Comparison of ENCODE assay signal across 18 cellular contexts in the genomic region with DNA sequence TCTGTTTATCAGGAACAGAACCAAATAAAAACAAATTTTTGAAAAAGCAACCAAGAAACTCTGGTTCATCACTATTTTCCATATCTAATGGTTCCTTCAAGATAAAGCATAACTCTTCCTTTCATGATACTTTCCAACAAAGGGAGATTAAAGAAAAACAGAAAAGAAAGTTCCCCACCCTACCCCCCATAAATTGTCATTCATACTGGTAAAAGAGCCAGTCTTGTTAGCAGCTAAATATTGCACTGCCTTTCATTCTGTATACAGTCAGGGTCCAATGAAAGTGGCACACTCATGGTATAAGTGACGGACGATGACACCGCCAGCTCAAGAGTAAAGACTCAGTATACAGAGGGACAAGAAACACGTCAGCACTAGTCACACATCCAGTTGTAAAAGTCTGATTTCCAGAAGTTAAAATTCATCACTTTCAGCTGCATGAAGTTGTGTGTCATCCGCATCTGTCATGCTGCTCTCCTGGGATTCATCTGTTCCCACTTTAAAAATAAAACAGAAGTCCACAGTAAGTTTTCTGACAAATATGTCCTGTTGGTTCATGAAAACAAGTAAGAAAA.
A peak's percentile ranks its signal among the peaks of the same experiment; 100 is the strongest.
DNase-seq lines count a peak whose midpoint lies in the region; ATAC-seq and TF ChIP-seq lines count a peak whose summit lies in the region.
"Had no signal": no experiment of that assay in that cellular context is flagged by ENCODE, and none has a peak within 500 bp of the region (broad histone marks: within the 10 kb centered on the region; RNA-seq: fewer than 3 reads in every experiment).

No MANE protein-coding gene starts in this region.

- 95% methylated on average over 5 of the region's 5 CpGs for WGBS in mammary epithelial cell (ENCODE audit: low coverage, missing lambda C conversion rate)

- H2AFZ ChIP-seq in ACC112 (ENCODE audit: low read length, unreplicated experiment): no peak overlapping the region
- no peak overlapping the region for H2AFZ ChIP-seq in mammary epithelial cell (ENCODE audit: low read depth, low read length)

- H4K20me1 ChIP-seq in mammary epithelial cell (ENCODE audit: insufficient read depth, low read length): no peaks in the 10 kb centered on the region
- H4K20me1 ChIP-seq: BLaER1 had no signal

- intact Hi-C loops in mammary epithelial cell (cut with micrococcal nuclease): no loop called here

- TF ChIP-seq CTCF in fibroblast of villous mesenchyme (IDR thresholded peaks at IDR 0.05; ENCODE audit: insufficient read depth, low read depth, low read length) (no peak), mammary epithelial cell (conservative IDR thresholded peaks at IDR 0.05 in 1 of 2, IDR thresholded peaks at IDR 0.05 in 1 of 2; ENCODE audit: extremely low read depth in 1 of 2, insufficient read depth in 1 of 2, low read depth in 1 of 2, low read length in 2 of 2) (no peak)

- H3K27ac ChIP-seq in ACC112 (ENCODE audit: low read depth, low read length) (peak overlapping the region; percentile 55), mammary epithelial cell (ENCODE audit: insufficient read depth, low read depth, low read length) (no peak overlapping the region)
- H3K27ac ChIP-seq: BLaER1, right lobe of liver, upper lobe of left lung had no signal

- dilution Hi-C loops in mammary epithelial cell (cut with HindIII; ENCODE audit: low sequenced_read_pairs): no loop called here

- peak; percentile 96 for DNase-seq in ELR (ENCODE audit: low read depth)
- peak; percentile 49 for DNase-seq in RPMI7951 (ENCODE audit: low read depth)
- DNase-seq in fibroblast of villous mesenchyme (ENCODE audit: low read depth): peak; percentile 36
- DNase-seq in D341Med (ENCODE audit: low spot score): no peak
- DNase-seq in mammary epithelial cell: no peak
- DNase-seq: effector memory CD8-positive, alpha-beta T cell; mesendoderm; NCI-H1694; NCI-H446 treated with DMSO at 0.1 percent for 48 hours; right lobe of liver; stimulated activated CD4-positive, alpha-beta T cell treated with anti-CD3 and anti-CD28 coated beads, Interleukin-4, amount 100 ng/mL, for 24 hours; upper lobe of left lung had no signal

- H3K79me2 ChIP-seq in ACC112 (ENCODE audit: control insufficient read depth, insufficient read depth, low read length, unreplicated experiment): no peaks in the 10 kb centered on the region
- no peaks in the 10 kb centered on the region for H3K79me2 ChIP-seq in mammary epithelial cell (ENCODE audit: insufficient read depth, low read length)

- H3K9me3 ChIP-seq in mammary epithelial cell (replicated peaks; ENCODE audit: insufficient read depth, low read length): no peaks in the 10 kb centered on the region
- H3K9me3 ChIP-seq: BLaER1, right lobe of liver, upper lobe of left lung had no signal

- CTCF ChIA-PET in mammary epithelial cell (lab: Charles Lee; ENCODE audit: low non-redundant PET): no interaction called here

- H3K27me3 ChIP-seq in ACC112 (ENCODE audit: insufficient read depth, low read length): no peaks in the 10 kb centered on the region
- H3K27me3 ChIP-seq in mammary epithelial cell (ENCODE audit: insufficient read depth, low read length): no peaks in the 10 kb centered on the region
- H3K27me3 ChIP-seq: BLaER1, right lobe of liver, upper lobe of left lung had no signal

- H3K4me1 ChIP-seq in ACC112 (ENCODE audit: control insufficient read depth, insufficient read depth, low read length, unreplicated experiment): peaks cover 19% of the 10 kb centered on the region
- no peaks in the 10 kb centered on the region for H3K4me1 ChIP-seq in mammary epithelial cell (ENCODE audit: insufficient read depth, low read length)
- H3K4me1 ChIP-seq: right lobe of liver, upper lobe of left lung had no signal

- in situ Hi-C loops in mammary epithelial cell (cut with MboI; ENCODE audit: low sequenced_read_pairs in 2 of 2): no loop called here

- H3K4me3 ChIP-seq in ACC112 (ENCODE audit: low read depth, low read length): no peak overlapping the region; the same call in 1 of the 2 replicates
- H3K4me3 ChIP-seq in fibroblast of villous mesenchyme (ENCODE audit: low read depth, low read length): no peak overlapping the region
- no peak overlapping the region for H3K4me3 ChIP-seq in mammary epithelial cell (replicated peaks in 1 of 3; ENCODE audit: insufficient read depth in 1 of 3, low read depth in 2 of 3, low read length in 3 of 3)
- H3K4me3 ChIP-seq: BLaER1, GM12878, K562, right lobe of liver, upper lobe of left lung had no signal

- no peak for ATAC-seq in HG03159 (IDR thresholded peaks at IDR 0.05; ENCODE audit: unreplicated experiment)
- ATAC-seq in GM18909 (IDR thresholded peaks at IDR 0.05; ENCODE audit: poor library complexity, unreplicated experiment): no peak
- ATAC-seq: effector memory CD8-positive, alpha-beta T cell; GM12878; K562; right lobe of liver had no signal

- no peak overlapping the region for H3K4me2 ChIP-seq in mammary epithelial cell (ENCODE audit: insufficient read depth, low read depth, low read length)
- H3K4me2 ChIP-seq: BLaER1 had no signal

- no TSS peak for BruUV-seq in mammary epithelial cell (replicated peaks; lab: Mats Ljungman, UMichigan)

- no peak overlapping the region for H3K9ac ChIP-seq in mammary epithelial cell (ENCODE audit: insufficient read depth, low read length)
- H3K9ac ChIP-seq: BLaER1 had no signal

- H3K36me3 ChIP-seq in ACC112 (ENCODE audit: insufficient read depth, low read length): peaks cover 35% of the 10 kb centered on the region
- H3K36me3 ChIP-seq in mammary epithelial cell (ENCODE audit: insufficient read depth, low read length): peaks cover 20% of the 10 kb centered on the region

Comparison
In these comparisons a context has a peak if more than half of its experiments do, and no peak if none do; other contexts are left out.
1. DNase-seq: peak in ELR (single experiment), RPMI7951 (single experiment) and fibroblast of villous mesenchyme (single experiment); none in D341Med (single experiment) and mammary epithelial cell (single experiment).